Comparison of ENCODE assay signal across 2 cellular contexts in the genomic region with DNA sequence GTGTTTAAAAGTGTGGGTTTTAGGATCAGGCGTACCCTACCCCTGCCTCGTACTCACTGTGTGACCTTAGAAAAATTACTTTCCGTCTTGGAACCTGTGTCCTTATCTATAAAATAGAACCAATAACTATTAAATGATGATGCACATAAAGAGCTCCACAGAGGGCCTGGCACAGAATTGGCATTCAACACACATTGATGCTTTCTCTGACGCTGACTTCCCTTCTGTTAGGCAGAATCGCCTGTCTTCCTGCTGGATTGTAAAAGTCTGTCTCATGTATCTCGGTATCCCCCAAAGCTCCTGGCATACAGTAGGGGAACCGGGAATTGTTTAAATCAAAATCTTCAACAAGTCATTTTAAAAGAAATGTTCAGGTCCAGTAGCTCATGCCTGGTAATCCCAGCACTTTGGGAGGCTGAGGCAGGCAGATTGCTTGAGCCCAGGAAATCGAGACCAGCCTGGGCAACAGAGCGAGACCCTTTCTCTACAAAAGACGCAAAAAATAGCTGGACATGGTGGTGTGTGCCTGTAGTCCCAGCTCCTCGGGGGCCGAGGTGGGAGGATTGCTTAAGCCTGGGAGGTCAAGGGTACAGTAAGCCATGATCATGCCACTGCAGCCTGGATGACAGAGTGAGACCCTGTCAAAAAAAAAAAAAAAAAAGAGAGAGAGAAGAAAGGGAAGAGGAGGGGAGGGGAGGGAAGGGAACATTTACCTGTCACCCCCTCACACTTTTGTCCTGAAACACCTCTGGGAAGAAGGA.
TF ChIP-seq lines count a peak whose summit lies in the region.

No MANE protein-coding gene starts in this region.

TF ChIP-seq in HCT116, 20 proteins besides CTCF, POLR2A, EP300 and RAD21:
- no peak for TF ChIP-seq YY1 (IDR thresholded peaks at IDR 0.05; ENCODE audit: extremely low read depth, insufficient replicate concordance, low read depth, low read length)
- TF ChIP-seq EGR1 (IDR thresholded peaks at IDR 0.05; ENCODE audit: low read depth) = no peak
- TF ChIP-seq FOSL1 (IDR thresholded peaks at IDR 0.05; ENCODE audit: low read depth) = no peak
- TF ChIP-seq, protein P1, sequence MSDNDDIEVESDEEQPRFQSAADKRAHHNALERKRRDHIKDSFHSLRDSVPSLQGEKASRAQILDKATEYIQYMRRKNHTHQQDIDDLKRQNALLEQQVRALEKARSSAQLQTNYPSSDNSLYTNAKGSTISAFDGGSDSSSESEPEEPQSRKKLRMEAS (IDR thresholded peaks at IDR 0.05) = no peak
- TF ChIP-seq, protein P2, sequence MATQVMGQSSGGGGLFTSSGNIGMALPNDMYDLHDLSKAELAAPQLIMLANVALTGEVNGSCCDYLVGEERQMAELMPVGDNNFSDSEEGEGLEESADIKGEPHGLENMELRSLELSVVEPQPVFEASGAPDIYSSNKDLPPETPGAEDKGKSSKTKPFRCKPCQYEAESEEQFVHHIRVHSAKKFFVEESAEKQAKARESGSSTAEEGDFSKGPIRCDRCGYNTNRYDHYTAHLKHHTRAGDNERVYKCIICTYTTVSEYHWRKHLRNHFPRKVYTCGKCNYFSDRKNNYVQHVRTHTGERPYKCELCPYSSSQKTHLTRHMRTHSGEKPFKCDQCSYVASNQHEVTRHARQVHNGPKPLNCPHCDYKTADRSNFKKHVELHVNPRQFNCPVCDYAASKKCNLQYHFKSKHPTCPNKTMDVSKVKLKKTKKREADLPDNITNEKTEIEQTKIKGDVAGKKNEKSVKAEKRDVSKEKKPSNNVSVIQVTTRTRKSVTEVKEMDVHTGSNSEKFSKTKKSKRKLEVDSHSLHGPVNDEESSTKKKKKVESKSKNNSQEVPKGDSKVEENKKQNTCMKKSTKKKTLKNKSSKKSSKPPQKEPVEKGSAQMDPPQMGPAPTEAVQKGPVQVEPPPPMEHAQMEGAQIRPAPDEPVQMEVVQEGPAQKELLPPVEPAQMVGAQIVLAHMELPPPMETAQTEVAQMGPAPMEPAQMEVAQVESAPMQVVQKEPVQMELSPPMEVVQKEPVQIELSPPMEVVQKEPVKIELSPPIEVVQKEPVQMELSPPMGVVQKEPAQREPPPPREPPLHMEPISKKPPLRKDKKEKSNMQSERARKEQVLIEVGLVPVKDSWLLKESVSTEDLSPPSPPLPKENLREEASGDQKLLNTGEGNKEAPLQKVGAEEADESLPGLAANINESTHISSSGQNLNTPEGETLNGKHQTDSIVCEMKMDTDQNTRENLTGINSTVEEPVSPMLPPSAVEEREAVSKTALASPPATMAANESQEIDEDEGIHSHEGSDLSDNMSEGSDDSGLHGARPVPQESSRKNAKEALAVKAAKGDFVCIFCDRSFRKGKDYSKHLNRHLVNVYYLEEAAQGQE (IDR thresholded peaks at IDR 0.05; ENCODE audit: low read depth) = no peak
- TF ChIP-seq SP1 (IDR thresholded peaks at IDR 0.05; ENCODE audit: low read depth) = no peak
- no peak for TF ChIP-seq TCF7L2 (IDR thresholded peaks at IDR 0.05; ENCODE audit: borderline replicate concordance, extremely low read depth, insufficient read depth, insufficient read length)
- TF ChIP-seq CBX3 (IDR thresholded peaks at IDR 0.05; ENCODE audit: low read depth) = no peak
- no peak for TF ChIP-seq ZFX (IDR thresholded peaks at IDR 0.05)
- TF ChIP-seq CEBPB (IDR thresholded peaks at IDR 0.05; ENCODE audit: low read depth) = no peak
- TF ChIP-seq POLR2AphosphoS5 (IDR thresholded peaks at IDR 0.05; ENCODE audit: low read depth, low read length) = no peak
- TF ChIP-seq ELF1 (IDR thresholded peaks at IDR 0.05; ENCODE audit: borderline replicate concordance, low read depth) = no peak
- TF ChIP-seq JUND (IDR thresholded peaks at IDR 0.05) = no peak
- no peak for TF ChIP-seq SIN3A (IDR thresholded peaks at IDR 0.05; ENCODE audit: low read depth)
- no peak for TF ChIP-seq SRF (IDR thresholded peaks at IDR 0.05; ENCODE audit: low read depth)
- no peak for TF ChIP-seq EZH2 (IDR thresholded peaks at IDR 0.05)
- TF ChIP-seq, protein P3, sequence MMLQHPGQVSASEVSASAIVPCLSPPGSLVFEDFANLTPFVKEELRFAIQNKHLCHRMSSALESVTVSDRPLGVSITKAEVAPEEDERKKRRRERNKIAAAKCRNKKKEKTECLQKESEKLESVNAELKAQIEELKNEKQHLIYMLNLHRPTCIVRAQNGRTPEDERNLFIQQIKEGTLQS (IDR thresholded peaks at IDR 0.05) = no peak
- TF ChIP-seq ZNF274 (IDR thresholded peaks at IDR 0.05; ENCODE audit: low read depth, low read length) = no peak
- no peak for TF ChIP-seq EZH2phosphoT487 (IDR thresholded peaks at IDR 0.05; ENCODE audit: borderline replicate concordance)
- TF ChIP-seq, protein P4, sequence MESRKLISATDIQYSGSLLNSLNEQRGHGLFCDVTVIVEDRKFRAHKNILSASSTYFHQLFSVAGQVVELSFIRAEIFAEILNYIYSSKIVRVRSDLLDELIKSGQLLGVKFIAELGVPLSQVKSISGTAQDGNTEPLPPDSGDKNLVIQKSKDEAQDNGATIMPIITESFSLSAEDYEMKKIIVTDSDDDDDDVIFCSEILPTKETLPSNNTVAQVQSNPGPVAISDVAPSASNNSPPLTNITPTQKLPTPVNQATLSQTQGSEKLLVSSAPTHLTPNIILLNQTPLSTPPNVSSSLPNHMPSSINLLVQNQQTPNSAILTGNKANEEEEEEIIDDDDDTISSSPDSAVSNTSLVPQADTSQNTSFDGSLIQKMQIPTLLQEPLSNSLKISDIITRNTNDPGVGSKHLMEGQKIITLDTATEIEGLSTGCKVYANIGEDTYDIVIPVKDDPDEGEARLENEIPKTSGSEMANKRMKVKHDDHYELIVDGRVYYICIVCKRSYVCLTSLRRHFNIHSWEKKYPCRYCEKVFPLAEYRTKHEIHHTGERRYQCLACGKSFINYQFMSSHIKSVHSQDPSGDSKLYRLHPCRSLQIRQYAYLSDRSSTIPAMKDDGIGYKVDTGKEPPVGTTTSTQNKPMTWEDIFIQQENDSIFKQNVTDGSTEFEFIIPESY (IDR thresholded peaks at IDR 0.05; ENCODE audit: extremely low read depth, insufficient replicate concordance, low read length) = no peak

TF ChIP-seq in K562, 482 proteins besides CTCF, POLR2A, EP300 and RAD21:
- peak; percentile 29; the same call in 1 of the 2 replicates for TF ChIP-seq ZNF121 (CRISPR knock-in tag; conservative IDR thresholded peaks at IDR 0.05)
- no peak for TF ChIP-seq ELF2 (CRISPR knock-in tag; IDR thresholded peaks at IDR 0.05)
- TF ChIP-seq ZKSCAN1 (IDR thresholded peaks at IDR 0.05; ENCODE audit: low read depth, low read length) = no peak
